Comparison of ENCODE assay signal across 16 cellular contexts in the genomic region with DNA sequence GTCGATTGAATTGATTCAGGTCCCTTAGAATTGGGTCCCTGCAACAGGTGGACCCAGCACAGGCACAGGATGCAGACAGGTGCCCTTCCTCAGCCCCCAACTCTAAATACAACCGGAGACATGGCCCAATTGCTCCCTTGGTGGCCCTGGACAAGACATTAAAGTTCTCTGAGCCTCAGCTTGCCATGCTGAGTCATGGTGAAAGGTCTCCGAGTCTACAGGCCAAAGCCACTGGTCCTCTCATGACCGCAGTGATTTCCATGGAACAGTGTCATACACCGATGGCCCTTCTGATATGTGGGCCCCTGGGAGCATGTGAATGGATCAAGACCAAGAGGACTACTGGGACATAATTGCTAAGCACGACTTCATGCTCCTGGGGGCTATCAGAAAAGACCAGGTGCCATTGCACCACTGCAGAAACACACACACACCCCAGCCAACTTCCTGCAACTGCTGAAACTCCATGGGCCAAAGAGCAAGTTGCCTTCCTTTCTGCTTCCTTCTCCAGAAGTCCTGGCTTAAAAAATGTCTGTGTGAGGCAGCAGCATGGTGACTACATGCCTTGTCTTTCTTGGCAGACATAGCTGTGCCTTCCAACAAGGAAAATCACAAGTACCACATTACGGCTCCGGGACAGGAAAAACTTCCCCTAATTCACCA. TPM values are rescaled to one million over a fixed set of nuclear protein-coding genes. Genes with fewer than 3 reads are reported as not detected.
DNase-seq lines count a peak whose midpoint lies in the region; ATAC-seq, FAIRE-seq and TF ChIP-seq lines count a peak whose summit lies in the region.
"Had no signal": no experiment of that assay in that cellular context is flagged by ENCODE, and none has a peak within 500 bp of the region (broad histone marks: within the 10 kb centered on the region; RNA-seq: fewer than 3 reads in every experiment).

No MANE protein-coding gene starts in this region.

- peak overlapping the region in 4 of 7 donors; percentile 1 to 75 (median 45) for H3K4me3 Mint-ChIP-seq in CD8-positive, alpha-beta memory T cell
- H3K4me3 Mint-ChIP-seq in activated naive CD8-positive, alpha-beta T cell treated with anti-CD3 and anti-CD28 coated beads for 36 hours, result no peak overlapping the region
- no peak overlapping the region for H3K4me3 Mint-ChIP-seq in natural killer cell

- H3K4me2 ChIP-seq in A549, result no peak overlapping the region
- H3K4me2 ChIP-seq: smooth muscle cell had no signal

- ATAC-seq in A549 (no peak), natural killer cell (no peak), omental fat pad (ENCODE audit: low FRiP score) (no peak)

- CTCF ChIA-PET in A549 (lab: Yijun Ruan, JAX), result interaction anchor here (1.6 kb wide), 1 partner anchor 12 kb away, joined by 5 read pairs; no protein-coding TSS in a partner anchor
- CTCF ChIA-PET in CD8-positive, alpha-beta memory T cell (lab: Charles Lee), result no interaction called here

- POLR2A ChIA-PET in A549 (lab: Yijun Ruan, JAX), result no interaction called here
- POLR2A ChIA-PET in CD8-positive, alpha-beta memory T cell (lab: Charles Lee), result no interaction called here

- H3K27ac ChIP-seq in A549, result peak overlapping the region in 1 of 2 experiments; percentile 60; a peak in 3 of 6 replicates
- no peak overlapping the region for H3K27ac ChIP-seq in CD8-positive, alpha-beta memory T cell (ENCODE audit: low read depth, low read length)

- no peak for TF ChIP-seq CTCF in A549 (IDR thresholded peaks at IDR 0.05)
- no peak for TF ChIP-seq CTCF in natural killer cell (IDR thresholded peaks at IDR 0.05)
- no peak for TF ChIP-seq CTCF in omental fat pad (IDR thresholded peaks at IDR 0.05)

- peaks cover 0 to 3% of the 10 kb centered on the region in 2 donors for H3K27me3 Mint-ChIP-seq in CD8-positive, alpha-beta memory T cell
- no peaks in the 10 kb centered on the region for H3K27me3 Mint-ChIP-seq in activated naive CD8-positive, alpha-beta T cell treated with anti-CD3 and anti-CD28 coated beads for 36 hours
- H3K27me3 Mint-ChIP-seq in natural killer cell (ENCODE audit: low read depth in 2 of 2), result no peaks in the 10 kb centered on the region

- peaks cover 6% of the 10 kb centered on the region for H3K36me3 ChIP-seq in CD8-positive, alpha-beta memory T cell (ENCODE audit: insufficient read depth, low read length)

- H3K4me3 ChIP-seq in A549, result no peak overlapping the region
- no peak overlapping the region for H3K4me3 ChIP-seq in CD8-positive, alpha-beta memory T cell (ENCODE audit: low read length)
- H3K4me3 ChIP-seq: lung, smooth muscle cell, testis had no signal

- intact Hi-C loops in natural killer cell (cut with micrococcal nuclease), result no loop called here

- DNase-seq in A549 (ENCODE audit: low read depth in 1 of 2, low spot score in 1 of 2), result no peak
- no peak for DNase-seq in CD8-positive, alpha-beta memory T cell
- no peak for DNase-seq in activated naive CD8-positive, alpha-beta T cell treated with anti-CD3 and anti-CD28 coated beads for 36 hours
- DNase-seq in natural killer cell, result no peak
- no peak for DNase-seq in amniotic stem cell (lab: John Stamatoyannopoulos, UW)
- no peak for DNase-seq in HuH-7.5 (ENCODE audit: low spot score)
- no peak for DNase-seq in HCEC 1CT
- DNase-seq in omental fat pad (ENCODE audit: low spot score), result no peak
- DNase-seq: BE2C, cortex of kidney, EL, SHP77, testis had no signal

- no peak for TF ChIP-seq POLR2A in A549 (IDR thresholded peaks at IDR 0.05; ENCODE audit: low read length)

- no peak for FAIRE-seq in A549 (lab: Jason Lieb, UNC)
- FAIRE-seq: GM12891 had no signal

- no peaks in the 10 kb centered on the region for H3K9me3 Mint-ChIP-seq in CD8-positive, alpha-beta memory T cell
- no peaks in the 10 kb centered on the region for H3K9me3 Mint-ChIP-seq in activated naive CD8-positive, alpha-beta T cell treated with anti-CD3 and anti-CD28 coated beads for 36 hours
- H3K9me3 Mint-ChIP-seq in natural killer cell, result no peaks in the 10 kb centered on the region

- 86% methylated on average over 8 of the region's 8 CpGs for WGBS in A549 (ENCODE audit: missing lambda C conversion rate)

- H3K36me3 Mint-ChIP-seq in CD8-positive, alpha-beta memory T cell, result peaks cover 4 to 52% (median 13%) of the 10 kb centered on the region in 3 donors
- peaks cover 51% of the 10 kb centered on the region for H3K36me3 Mint-ChIP-seq in activated naive CD8-positive, alpha-beta T cell treated with anti-CD3 and anti-CD28 coated beads for 36 hours
- H3K36me3 Mint-ChIP-seq in natural killer cell, result no peaks in the 10 kb centered on the region

- no peak for TF ChIP-seq EP300 in A549 (IDR thresholded peaks at IDR 0.05)

- H3K27me3 ChIP-seq in CD8-positive, alpha-beta memory T cell (ENCODE audit: insufficient read depth, low read length, poor library complexity, severe bottlenecking), result no peaks in the 10 kb centered on the region
- H3K27me3 ChIP-seq: BE2C, testis had no signal

- no peak for TF ChIP-seq RAD21 in A549 (conservative IDR thresholded peaks at IDR 0.05 in 1 of 2, IDR thresholded peaks at IDR 0.05 in 1 of 2)

- H3K27ac Mint-ChIP-seq in CD8-positive, alpha-beta memory T cell, result peak overlapping the region; percentile 86 to 97 (median 94)
- peak overlapping the region; percentile 14 for H3K27ac Mint-ChIP-seq in activated naive CD8-positive, alpha-beta T cell treated with anti-CD3 and anti-CD28 coated beads for 36 hours
- peak overlapping the region; percentile 75 to 96 for H3K27ac Mint-ChIP-seq in natural killer cell

- H3K4me1 Mint-ChIP-seq in CD8-positive, alpha-beta memory T cell, result peaks cover 89 to 100% (median 95%) of the 10 kb centered on the region in 3 donors
- peaks cover 88% of the 10 kb centered on the region for H3K4me1 Mint-ChIP-seq in activated naive CD8-positive, alpha-beta T cell treated with anti-CD3 and anti-CD28 coated beads for 36 hours
- H3K4me1 Mint-ChIP-seq in natural killer cell, result peaks cover 69 to 78% of the 10 kb centered on the region in 2 donors

- H3K9me3 ChIP-seq in A549, result no peaks in the 10 kb centered on the region
- H3K9me3 ChIP-seq in CD8-positive, alpha-beta memory T cell (ENCODE audit: low read length), result no peaks in the 10 kb centered on the region
- H3K9me3 ChIP-seq: BE2C, testis had no signal

- no peaks in the 10 kb centered on the region; the same call in 2 of the 3 replicates for H3K4me1 ChIP-seq in A549
- peaks cover 92% of the 10 kb centered on the region for H3K4me1 ChIP-seq in CD8-positive, alpha-beta memory T cell (ENCODE audit: insufficient read depth, low read length)
- H3K4me1 ChIP-seq: BE2C had no signal

TF ChIP-seq in A549, 52 proteins besides CTCF, POLR2A, EP300 and RAD21:
- TF ChIP-seq NFE2L2 (conservative IDR thresholded peaks at IDR 0.05; ENCODE audit: low read length), result peak; percentile 62
- TF ChIP-seq CBX8 (IDR thresholded peaks at IDR 0.05), result no peak
- TF ChIP-seq CHD4 (IDR thresholded peaks at IDR 0.05; ENCODE audit: borderline replicate concordance), result no peak
- peak; percentile 40 for TF ChIP-seq MAFK (IDR thresholded peaks at IDR 0.05; ENCODE audit: partially characterized antibody)

RNA-seq across cellular contexts. Expression of gene TBC1D2B, which starts 38.8 kb away (rescaled TPM):
- polyA plus RNA-seq in A549 (2011; rRNA removed), result 13.9 and 14.9 TPM in 2 replicates
- polyA plus RNA-seq in A549 (2012; cell fraction: cytosol; rRNA removed), result 9.4 and 11.8 TPM in 2 replicates
- polyA plus RNA-seq in A549 (2012; cell fraction: nucleus; rRNA removed), result 34.3 and 50.0 TPM in 2 replicates
- 11.4 to 13.6 TPM (median 12.6 TPM) in 3 replicates for polyA plus RNA-seq in A549 (2017; fragmentation: RNase III; extraction: RNeasy Plus Mini Kit Qiagen cat#74134 plus additional on column Dnase treatment)
- 18.8 and 19.0 TPM in 2 replicates for polyA minus RNA-seq in A549 (2011; rRNA and poly(A)+ RNA removed)
- 10 to 100 TPM; 40.1 to 41.1 TPM for total RNA-seq in CD8-positive, alpha-beta memory T cell
- 26.4 TPM for polyA plus RNA-seq in CD8-positive, alpha-beta memory T cell
- total RNA-seq in activated naive CD8-positive, alpha-beta T cell treated with anti-CD3 and anti-CD28 coated beads for 36 hours, result 10 to 100 TPM; 39.4 to 44.1 TPM
- 10 to 100 TPM; 54.0 to 83.5 (median 56.7) TPM for total RNA-seq in natural killer cell
- 100 to 1,000 TPM in 2 of 4 donors, 10 to 100 TPM in 2; 50.3 to 134 (median 95.5) TPM for total RNA-seq in omental fat pad

RNA-seq across cellular contexts. Expression of gene SH2D7, which starts 53.6 kb away (rescaled TPM):
- polyA plus RNA-seq in A549 (2011; rRNA removed) (not detected in 2 replicates), A549 (2017; fragmentation: RNase III; extraction: RNeasy Plus Mini Kit Qiagen cat#74134 plus additional on column Dnase treatment) (not detected in 3 replicates)
- polyA plus RNA-seq in A549 (2012; cell fraction: cytosol; rRNA removed), result not detected in 2 replicates
- not detected in 2 replicates for polyA plus RNA-seq in A549 (2012; cell fraction: nucleus; rRNA removed)
- polyA minus RNA-seq in A549 (2011; rRNA and poly(A)+ RNA removed), result not detected in 2 replicates
- not detected for total RNA-seq in CD8-positive, alpha-beta memory T cell
- not detected for polyA plus RNA-seq in CD8-positive, alpha-beta memory T cell
- not detected for total RNA-seq in activated naive CD8-positive, alpha-beta T cell treated with anti-CD3 and anti-CD28 coated beads for 36 hours
- total RNA-seq in natural killer cell (not detected), omental fat pad (not detected)
- total RNA-seq: smooth muscle cell had no signal

Comparison
In these comparisons a context has a peak if more than half of its experiments do, and no peak if none do; other contexts are left out.
1. H3K27ac Mint-ChIP-seq: peak in every context shown above with its lines; median percentile 94 in CD8-positive, alpha-beta memory T cell; 86 in natural killer cell; 14 in activated naive CD8-positive, alpha-beta T cell treated with anti-CD3 and anti-CD28 coated beads for 36 hours.
2. H3K4me3 Mint-ChIP-seq: peak in CD8-positive, alpha-beta memory T cell (4 of 7); none in activated naive CD8-positive, alpha-beta T cell treated with anti-CD3 and anti-CD28 coated beads for 36 hours (single experiment) and natural killer cell (single experiment).